30 cellular contexts compared by ENCODE assay signal in the genomic region with DNA sequence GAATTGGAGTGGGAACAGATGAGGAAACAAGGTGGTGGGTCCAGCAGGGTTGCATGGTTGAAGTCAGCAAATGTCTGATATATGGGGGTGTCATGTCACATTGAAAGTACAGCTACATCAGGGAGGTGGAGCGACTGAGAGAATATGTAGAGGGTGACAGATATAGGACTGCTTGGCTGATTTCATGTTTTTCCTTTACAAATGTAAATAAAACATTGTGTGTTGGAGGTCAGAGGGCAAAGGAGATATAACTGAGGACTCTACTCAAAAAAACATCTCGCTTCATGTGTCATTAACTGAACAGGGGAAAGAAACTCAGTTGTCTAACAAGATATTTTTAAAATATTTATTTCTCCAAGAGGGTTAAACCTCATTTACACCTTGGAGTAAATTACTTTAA.
"Had no signal": no experiment of that assay in that cellular context is flagged by ENCODE, and none has a peak within 500 bp of the region (broad histone marks: within the 10 kb centered on the region; RNA-seq: fewer than 3 reads in every experiment).

No MANE protein-coding gene starts in this region.

- H3K27ac Mint-ChIP-seq: natural killer cell; nephron; neural progenitor cell; progenitor cell of endocrine pancreas; stimulated activated naive B cell treated with anti-CD40 and anti-IgM and Interleukin-4, amounts not matched to agents 10 μg/mL and 1 μg/mL and 100 μg/mL, for 72 hours; stimulated activated naive CD8-positive, alpha-beta T cell treated with anti-CD3 and anti-CD28 coated beads, Interleukin-15, Interleukin-2, amounts not matched to agents 100 ng/mL and 50 ng/mL, for 24 hours had no signal

- H3K36me3 ChIP-seq: neural progenitor cell, ovary, spleen, stomach, thoracic aorta, thyroid gland, tibial nerve, upper lobe of left lung, vagina had no signal

- DNase-seq: natural killer cell; occipital lobe; ovary; posterior cingulate gyrus; psoas muscle; right cardiac atrium; spleen; stimulated activated CD4-positive, alpha-beta T cell treated with anti-CD3 and anti-CD28 coated beads, Interleukin-12 subunit alpha, Interleukin-12 subunit beta, amount 100 ng/mL, for 4 hours; stimulated activated CD4-positive, alpha-beta T cell treated with anti-CD3 and anti-CD28 coated beads, Interleukin-1b, Interleukin-23, amount 100 ng/mL, for 48 hours; stimulated activated CD4-positive, alpha-beta T cell treated with anti-CD3 and anti-CD28 coated beads, Interleukin-4, amount 100 ng/mL, for 1 hour; stimulated activated CD4-positive, alpha-beta T cell treated with anti-CD3 and anti-CD28 coated beads, Interleukin-4, amount 100 ng/mL, for 4 hours; stimulated activated CD8-positive, alpha-beta memory T cell treated with anti-CD3 and anti-CD28 coated beads, Interleukin-4, amount 100 ng/mL, for 48 hours; stimulated activated naive B cell treated with anti-CD40 and anti-IgM and Interleukin-4, amounts not matched to agents 10 μg/mL and 1 μg/mL and 100 μg/mL, for 72 hours; stimulated activated naive CD4-positive, alpha-beta T cell treated with Interleukin-2 at 50 U/mL for 16 hours; stomach; thyroid gland; trophoblast cell; upper lobe of left lung had no signal

- H3K9me3 ChIP-seq: ovary, psoas muscle, spleen, stomach, thoracic aorta, thyroid gland, tibial nerve, upper lobe of left lung, vagina had no signal

- FAIRE-seq: urothelium cell line had no signal

- H2AFZ ChIP-seq: neural progenitor cell, parathyroid adenoma had no signal

- H3K4me3 ChIP-seq: neural progenitor cell, ovary, psoas muscle, skin epidermis, smooth muscle cell, spleen, stomach, thoracic aorta, thyroid gland, tibial nerve, upper lobe of left lung, vagina had no signal

- H3K27ac ChIP-seq: neural progenitor cell, ovary, parathyroid adenoma, psoas muscle, skin epidermis, spleen, stomach, thoracic aorta, thyroid gland, tibial nerve, upper lobe of left lung, vagina had no signal

- H3K27me3 ChIP-seq: neural progenitor cell, ovary, spleen, stomach, thyroid gland, tibial nerve, upper lobe of left lung, vagina had no signal

- H3K27me3 Mint-ChIP-seq: progenitor cell of endocrine pancreas; stimulated activated naive B cell treated with anti-CD40 and anti-IgM and Interleukin-4, amounts not matched to agents 10 μg/mL and 1 μg/mL and 100 μg/mL, for 72 hours; stimulated activated naive CD8-positive, alpha-beta T cell treated with anti-CD3 and anti-CD28 coated beads, Interleukin-15, Interleukin-2, amounts not matched to agents 100 ng/mL and 50 ng/mL, for 24 hours had no signal

- H3K79me2 ChIP-seq: parathyroid adenoma had no signal

- H3K36me3 Mint-ChIP-seq: natural killer cell, neural progenitor cell had no signal

- H3K4me3 Mint-ChIP-seq: natural killer cell; nephron; neural progenitor cell; stimulated activated naive B cell treated with anti-CD40 and anti-IgM and Interleukin-4, amounts not matched to agents 10 μg/mL and 1 μg/mL and 100 μg/mL, for 72 hours; stimulated activated naive CD8-positive, alpha-beta T cell treated with anti-CD3 and anti-CD28 coated beads, Interleukin-15, Interleukin-2, amounts not matched to agents 100 ng/mL and 50 ng/mL, for 24 hours had no signal

- H3K4me2 ChIP-seq: neural progenitor cell, smooth muscle cell had no signal

- H3K9me3 Mint-ChIP-seq: natural killer cell; nephron; neural progenitor cell; stimulated activated naive CD8-positive, alpha-beta T cell treated with anti-CD3 and anti-CD28 coated beads, Interleukin-15, Interleukin-2, amounts not matched to agents 100 ng/mL and 50 ng/mL, for 24 hours had no signal

- H3K4me1 Mint-ChIP-seq: natural killer cell; nephron; neural progenitor cell; stimulated activated naive B cell treated with anti-CD40 and anti-IgM and Interleukin-4, amounts not matched to agents 10 μg/mL and 1 μg/mL and 100 μg/mL, for 72 hours had no signal

- ATAC-seq: natural killer cell; psoas muscle; right cardiac atrium; sciatic nerve; stimulated activated naive B cell treated with anti-CD40 and anti-IgM and Interleukin-4, amounts not matched to agents 10 μg/mL and 1 μg/mL and 100 μg/mL, for 72 hours had no signal

- H3K9ac ChIP-seq: neural progenitor cell, parathyroid adenoma had no signal

- H3K4me1 ChIP-seq: neural progenitor cell, spleen, vagina had no signal
